Comparison of ENCODE assay signal across 1 cellular context in genomic region chr2:28390857-28391563, GRCh38.
TF ChIP-seq lines count a peak whose summit lies in the region.

No MANE protein-coding gene starts in this region.

TF ChIP-seq in HEK293, 187 proteins besides CTCF, POLR2A, EP300 and RAD21 (continued from another document):
- TF ChIP-seq REST (tag by site-specific recombination; IDR thresholded peaks at IDR 0.05): peak; percentile 73
- TF ChIP-seq, protein P1, sequence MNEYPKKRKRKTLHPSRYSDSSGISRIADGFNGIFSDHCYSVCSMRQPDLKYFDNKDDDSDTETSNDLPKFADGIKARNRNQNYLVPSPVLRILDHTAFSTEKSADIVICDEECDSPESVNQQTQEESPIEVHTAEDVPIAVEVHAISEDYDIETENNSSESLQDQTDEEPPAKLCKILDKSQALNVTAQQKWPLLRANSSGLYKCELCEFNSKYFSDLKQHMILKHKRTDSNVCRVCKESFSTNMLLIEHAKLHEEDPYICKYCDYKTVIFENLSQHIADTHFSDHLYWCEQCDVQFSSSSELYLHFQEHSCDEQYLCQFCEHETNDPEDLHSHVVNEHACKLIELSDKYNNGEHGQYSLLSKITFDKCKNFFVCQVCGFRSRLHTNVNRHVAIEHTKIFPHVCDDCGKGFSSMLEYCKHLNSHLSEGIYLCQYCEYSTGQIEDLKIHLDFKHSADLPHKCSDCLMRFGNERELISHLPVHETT (tag by site-specific recombination; IDR thresholded peaks at IDR 0.05): 0 out of 2 replicates have a peak, but pooled peaks have one; percentile 19
- 0 out of 2 replicates have a peak, but pooled peaks have one; percentile 11 for TF ChIP-seq ZBTB8A (tag by site-specific recombination; IDR thresholded peaks at IDR 0.05)
- TF ChIP-seq, protein P2, sequence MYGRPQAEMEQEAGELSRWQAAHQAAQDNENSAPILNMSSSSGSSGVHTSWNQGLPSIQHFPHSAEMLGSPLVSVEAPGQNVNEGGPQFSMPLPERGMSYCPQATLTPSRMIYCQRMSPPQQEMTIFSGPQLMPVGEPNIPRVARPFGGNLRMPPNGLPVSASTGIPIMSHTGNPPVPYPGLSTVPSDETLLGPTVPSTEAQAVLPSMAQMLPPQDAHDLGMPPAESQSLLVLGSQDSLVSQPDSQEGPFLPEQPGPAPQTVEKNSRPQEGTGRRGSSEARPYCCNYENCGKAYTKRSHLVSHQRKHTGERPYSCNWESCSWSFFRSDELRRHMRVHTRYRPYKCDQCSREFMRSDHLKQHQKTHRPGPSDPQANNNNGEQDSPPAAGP (tag by site-specific recombination; IDR thresholded peaks at IDR 0.05): 0 out of 2 replicates have a peak, but pooled peaks have one; percentile 31
- 0 out of 2 replicates have a peak, but pooled peaks have one; percentile 7 for TF ChIP-seq ZBTB17 (tag by site-specific recombination; IDR thresholded peaks at IDR 0.05)
- TF ChIP-seq TSHZ1 (tag by site-specific recombination; IDR thresholded peaks at IDR 0.05; ENCODE audit: borderline replicate concordance): no peak
- peak; percentile 44; the same call in 1 of the 2 replicates for TF ChIP-seq ZNF341 (tag by site-specific recombination; IDR thresholded peaks at IDR 0.05; ENCODE audit: low read depth)
- TF ChIP-seq TRIM28 (IDR thresholded peaks at IDR 0.05; ENCODE audit: borderline replicate concordance, low read length): peak; percentile 62; the same call in 1 of the 2 replicates
- no peak for TF ChIP-seq ZSCAN23 (tag by site-specific recombination; IDR thresholded peaks at IDR 0.05)
- TF ChIP-seq, protein P3, sequence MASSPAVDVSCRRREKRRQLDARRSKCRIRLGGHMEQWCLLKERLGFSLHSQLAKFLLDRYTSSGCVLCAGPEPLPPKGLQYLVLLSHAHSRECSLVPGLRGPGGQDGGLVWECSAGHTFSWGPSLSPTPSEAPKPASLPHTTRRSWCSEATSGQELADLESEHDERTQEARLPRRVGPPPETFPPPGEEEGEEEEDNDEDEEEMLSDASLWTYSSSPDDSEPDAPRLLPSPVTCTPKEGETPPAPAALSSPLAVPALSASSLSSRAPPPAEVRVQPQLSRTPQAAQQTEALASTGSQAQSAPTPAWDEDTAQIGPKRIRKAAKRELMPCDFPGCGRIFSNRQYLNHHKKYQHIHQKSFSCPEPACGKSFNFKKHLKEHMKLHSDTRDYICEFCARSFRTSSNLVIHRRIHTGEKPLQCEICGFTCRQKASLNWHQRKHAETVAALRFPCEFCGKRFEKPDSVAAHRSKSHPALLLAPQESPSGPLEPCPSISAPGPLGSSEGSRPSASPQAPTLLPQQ (tag by site-specific recombination; IDR thresholded peaks at IDR 0.05): no peak
- no peak for TF ChIP-seq ZNF184 (tag by site-specific recombination; IDR thresholded peaks at IDR 0.05)
- no peak for TF ChIP-seq ZNF24 (tag by site-specific recombination; IDR thresholded peaks at IDR 0.05)
- 0 out of 2 replicates have a peak, but pooled peaks have one; percentile 37 for TF ChIP-seq PATZ1 (tag by site-specific recombination; IDR thresholded peaks at IDR 0.05)
- no peak for TF ChIP-seq ZSCAN16 (tag by site-specific recombination; IDR thresholded peaks at IDR 0.05)
- no peak for TF ChIP-seq ZNF133 (tag by site-specific recombination; IDR thresholded peaks at IDR 0.05)
- peak; percentile 66 for TF ChIP-seq ZBTB11 (tag by site-specific recombination; conservative IDR thresholded peaks at IDR 0.05; ENCODE audit: low read depth)
